35 cellular contexts compared by ENCODE assay signal in genomic region chrX:120402363-120402762, GRCh38. TPM values are rescaled to one million over a fixed set of nuclear protein-coding genes. Genes with fewer than 3 reads are reported as not detected.
"Had no signal": no experiment of that assay in that cellular context is flagged by ENCODE, and none has a peak within 500 bp of the region (broad histone marks: within the 10 kb centered on the region; RNA-seq: fewer than 3 reads in every experiment).

No MANE protein-coding gene starts in this region.

- H3K4me1 ChIP-seq: adrenal gland, ascending aorta, esophagus muscularis mucosa, gastroesophageal sphincter, spleen, tibial nerve had no signal

- H3K36me3 Mint-ChIP-seq: naive thymus-derived CD8-positive, alpha-beta T cell had no signal

- H3K27ac ChIP-seq: adrenal gland, ascending aorta, brain microvascular endothelial cell, esophagus muscularis mucosa, gastroesophageal sphincter, hepatocyte, spleen, tibial nerve, WERI-Rb-1 had no signal

- H3K4me3 ChIP-seq: adrenal gland, ascending aorta, esophagus muscularis mucosa, gastroesophageal sphincter, hepatocyte, spleen, tibial nerve had no signal

- H3K9me3 ChIP-seq: adrenal gland, ascending aorta, esophagus muscularis mucosa, gastroesophageal sphincter, spleen had no signal

- H3K9me3 Mint-ChIP-seq: activated naive CD8-positive, alpha-beta T cell treated with anti-CD3 and anti-CD28 coated beads for 36 hours; activated T-helper 1 cell treated with anti-CD3 and anti-CD28 coated beads, Interleukin-12 subunit alpha, Interleukin-12 subunit beta, Interleukin-2, Interleukin-4 antibody, amounts not matched to agents 30 ng/mL and 10 ng/mL and 1 ng/mL, durations not matched to agents 14 hours and 24 hours and 36 hours; dendritic cell treated with granulocyte-macrophage colony-stimulating factor and Interleukin-4, amounts not matched to agents 40 ng/mL and 50 ng/mL, for 4 days had no signal

- H3K4me2 ChIP-seq: hepatocyte had no signal

- H3K4me3 Mint-ChIP-seq: activated naive CD4-positive, alpha-beta T cell treated with anti-CD3 and anti-CD28 coated beads for 36 hours; activated naive CD8-positive, alpha-beta T cell treated with anti-CD3 and anti-CD28 coated beads for 36 hours; activated T-helper 1 cell treated with anti-CD3 and anti-CD28 coated beads, Interleukin-12 subunit alpha, Interleukin-12 subunit beta, Interleukin-2, Interleukin-4 antibody, amounts not matched to agents 30 ng/mL and 10 ng/mL and 1 ng/mL, durations not matched to agents 14 hours and 24 hours and 36 hours; dendritic cell treated with granulocyte-macrophage colony-stimulating factor and Interleukin-4, amounts not matched to agents 40 ng/mL and 50 ng/mL, for 4 days; endodermal cell; memory B cell; naive thymus-derived CD8-positive, alpha-beta T cell; neural crest cell; T-helper 17 cell had no signal

- H3K27me3 Mint-ChIP-seq: activated naive CD8-positive, alpha-beta T cell treated with anti-CD3 and anti-CD28 coated beads for 36 hours; dendritic cell treated with granulocyte-macrophage colony-stimulating factor and Interleukin-4, amounts not matched to agents 40 ng/mL and 50 ng/mL, for 4 days; naive thymus-derived CD8-positive, alpha-beta T cell had no signal

- ATAC-seq: activated CD4-positive, CD25-positive, alpha-beta regulatory T cell treated with anti-CD3 and anti-CD28 coated beads, Interleukin-2, amount 50 U/mL, for 24 hours; gastroesophageal sphincter; left colon; naive thymus-derived CD8-positive, alpha-beta T cell; right cardiac atrium; T-helper 17 cell had no signal

- H3K36me3 ChIP-seq: adrenal gland, ascending aorta, brain microvascular endothelial cell, esophagus muscularis mucosa, gastroesophageal sphincter, spleen, tibial nerve, WERI-Rb-1 had no signal

- H3K79me2 ChIP-seq: hepatocyte had no signal

- H3K27me3 ChIP-seq: ascending aorta, brain microvascular endothelial cell, esophagus muscularis mucosa, gastroesophageal sphincter, hepatocyte, spleen, tibial nerve had no signal

- H2AFZ ChIP-seq: hepatocyte had no signal

- DNase-seq: activated CD4-positive, alpha-beta T cell treated with anti-CD3 and anti-CD28 coated beads for 48 hours; activated CD4-positive, alpha-beta T cell treated with anti-CD3 and anti-CD28 coated beads, Interleukin-2, amount 50 U/mL, for 48 hours; activated CD8-positive, alpha-beta memory T cell treated with anti-CD3 and anti-CD28 coated beads for 24 hours; activated effector memory CD4-positive, alpha-beta T cell treated with anti-CD3 and anti-CD28 coated beads, Interleukin-2, amount 50 U/mL, for 16 hours; activated naive CD4-positive, alpha-beta T cell treated with anti-CD3 and anti-CD28 coated beads for 36 hours; activated naive CD8-positive, alpha-beta T cell treated with anti-CD3 and anti-CD28 coated beads for 36 hours; adrenal gland; brain microvascular endothelial cell; central memory CD4-positive, alpha-beta T cell; endodermal cell; kidney; left colon; midbrain; naive thymus-derived CD8-positive, alpha-beta T cell; right cardiac atrium; spleen; stimulated activated CD4-positive, alpha-beta T cell treated with anti-CD3 and anti-CD28 coated beads, Interleukin-2, amount 100 ng/mL, for 48 hours; stimulated activated naive CD4-positive, alpha-beta T cell treated with Interleukin-2 at 50 U/mL for 16 hours; T-helper 17 cell; T1000; WERI-Rb-1 had no signal

- H3K4me1 Mint-ChIP-seq: activated naive CD8-positive, alpha-beta T cell treated with anti-CD3 and anti-CD28 coated beads for 36 hours; endodermal cell; memory B cell; neural crest cell; T-helper 17 cell had no signal

- H3K27ac Mint-ChIP-seq: activated naive CD4-positive, alpha-beta T cell treated with anti-CD3 and anti-CD28 coated beads for 36 hours; activated naive CD8-positive, alpha-beta T cell treated with anti-CD3 and anti-CD28 coated beads for 36 hours; activated T-helper 1 cell treated with anti-CD3 and anti-CD28 coated beads, Interleukin-12 subunit alpha, Interleukin-12 subunit beta, Interleukin-2, Interleukin-4 antibody, amounts not matched to agents 30 ng/mL and 10 ng/mL and 1 ng/mL, durations not matched to agents 14 hours and 24 hours and 36 hours; dendritic cell treated with granulocyte-macrophage colony-stimulating factor and Interleukin-4, amounts not matched to agents 40 ng/mL and 50 ng/mL, for 4 days; endodermal cell; memory B cell; naive thymus-derived CD8-positive, alpha-beta T cell; T-helper 17 cell had no signal

RNA-seq across cellular contexts. Expression of gene ATP1B4, which starts 40.5 kb away (rescaled TPM):
- total RNA-seq: activated naive CD4-positive, alpha-beta T cell treated with anti-CD3 and anti-CD28 coated beads for 36 hours; activated naive CD8-positive, alpha-beta T cell treated with anti-CD3 and anti-CD28 coated beads for 36 hours; activated T-helper 1 cell treated with anti-CD3 and anti-CD28 coated beads, Interleukin-12 subunit alpha, Interleukin-12 subunit beta, Interleukin-2, Interleukin-4 antibody, amounts not matched to agents 30 ng/mL and 10 ng/mL and 1 ng/mL, durations not matched to agents 14 hours and 24 hours and 36 hours; adrenal gland; ascending aorta; endodermal cell; esophagus muscularis mucosa; gastroesophageal sphincter; hepatocyte; kidney; left colon; lower leg skin; naive thymus-derived CD8-positive, alpha-beta T cell; neural crest cell; omental fat pad; spleen; T-helper 17 cell; temporal lobe; tibial nerve had no signal
- polyA plus RNA-seq: adrenal gland; hepatocyte; naive thymus-derived CD8-positive, alpha-beta T cell; spleen; urinary bladder had no signal
